Comparison of ENCODE assay signal across 8 cellular contexts in genomic region chr1:28235746-28236655, GRCh38. TPM values are rescaled to one million over a fixed set of nuclear protein-coding genes. Genes with fewer than 3 reads are reported as not detected.
DNase-seq lines count a peak whose midpoint lies in the region; ATAC-seq and TF ChIP-seq lines count a peak whose summit lies in the region.

Gene ATP5IF1, plus strand, starts transcription at chr1:28236124. Its CDS starts 60 bp downstream, at chr1:28236184.

- peak; percentile 100 for DNase-seq in DMS153 treated with DMSO at 0.1 percent for 48 hours (lab: John Stamatoyannopoulos, UW; ENCODE audit: unreplicated experiment)
- peak; percentile 77 for DNase-seq in OCI-M2 (lab: John Stamatoyannopoulos, UW; ENCODE audit: unreplicated experiment)
- peak; percentile 89 for DNase-seq in activated T-cell treated with anti-CD3 and anti-CD28 coated beads for 4 hours
- DNase-seq in epithelial cell of proximal tubule (ENCODE audit: low read depth) = peak; percentile 84
- peak; percentile 98 for DNase-seq in mucosa of gallbladder (ENCODE audit: low spot score)
- DNase-seq in stimulated activated CD8-positive, alpha-beta memory T cell treated with anti-CD3 and anti-CD28 coated beads, Interleukin-4, amount 100 ng/mL, for 4 hours (ENCODE audit: low read depth in 2 of 2, low spot score in 1 of 2) = peak; percentile 84 to 89

- TF ChIP-seq CTCF in epithelial cell of proximal tubule (conservative IDR thresholded peaks at IDR 0.05; ENCODE audit: low read depth, low read length) = no peak

- no peak; the same call in 1 of the 2 replicates for TF ChIP-seq RAD21 in Ishikawa (IDR thresholded peaks at IDR 0.05; ENCODE audit: low read depth)

- peak; percentile 88 for ATAC-seq in GM21619 (IDR thresholded peaks at IDR 0.05; ENCODE audit: unreplicated experiment)

- peak within 1 kb of the TSS; percentile 99 for H3K4me3 ChIP-seq in epithelial cell of proximal tubule (ENCODE audit: low read depth, low read length)

- TF ChIP-seq EP300 in Ishikawa (IDR thresholded peaks at IDR 0.05; ENCODE audit: borderline replicate concordance) = no peak

TF ChIP-seq in Ishikawa, 13 proteins besides CTCF, POLR2A, EP300 and RAD21:
- TF ChIP-seq YY1 (IDR thresholded peaks at IDR 0.05; ENCODE audit: low read depth) = peak; percentile 75
- TF ChIP-seq TAF1 (IDR thresholded peaks at IDR 0.05; ENCODE audit: low read depth) = peak; percentile 96
- no peak for TF ChIP-seq ZBTB7A (IDR thresholded peaks at IDR 0.05; ENCODE audit: low read depth)
- TF ChIP-seq FOXM1 (IDR thresholded peaks at IDR 0.05; ENCODE audit: borderline replicate concordance, low read depth) = 0 out of 2 replicates have a peak, but pooled peaks have one; percentile 16
- TF ChIP-seq REST (IDR thresholded peaks at IDR 0.05; ENCODE audit: low read depth) = no peak
- TF ChIP-seq MAX (IDR thresholded peaks at IDR 0.05) = peak; percentile 83
- peak; percentile 45; the same call in 1 of the 2 replicates for TF ChIP-seq NFIC (IDR thresholded peaks at IDR 0.05)
- TF ChIP-seq TCF12 (IDR thresholded peaks at IDR 0.05; ENCODE audit: low read depth) = peak; percentile 56; the same call in 1 of the 2 replicates

RNA-seq across cellular contexts. Expression of gene ATP5IF1, which starts in this region (rescaled TPM):
- total RNA-seq in epithelial cell of proximal tubule = 235 and 505 TPM in 2 replicates
- total RNA-seq in mucosa of gallbladder = 208 TPM

Comparison
In these comparisons a context has a peak if more than half of its experiments do, and no peak if none do; other contexts are left out.
1. Peak in every context shown above with its lines: DNase-seq, ATAC-seq and H3K4me3 ChIP-seq.